23 cellular contexts compared by ENCODE assay signal in genomic region chr18:60975419-60975818, GRCh38.
DNase-seq lines count a peak whose midpoint lies in the region; FAIRE-seq and TF ChIP-seq lines count a peak whose summit lies in the region.
"Had no signal": no experiment of that assay in that cellular context is flagged by ENCODE, and none has a peak within 500 bp of the region (broad histone marks: within the 10 kb centered on the region; RNA-seq: fewer than 3 reads in every experiment).

No MANE protein-coding gene starts in this region.

- H3K4ac ChIP-seq in H9 (ENCODE audit: low read depth, low read length), result no peak overlapping the region
- H3K4ac ChIP-seq in mesendoderm (ENCODE audit: low read depth, low read length), result no peak overlapping the region

- H3K23ac ChIP-seq in H9 (ENCODE audit: insufficient read length, low read depth, low read length) (no peak overlapping the region), mesendoderm (ENCODE audit: low read length) (no peak overlapping the region)

- whole genome bisulfite sequencing in H9 (ENCODE audit: extremely low coverage, insufficient read length, low lambda C conversion rate), result no CpG with 5 or more reads among the region's 7 CpGs
- WGBS in endodermal cell (ENCODE audit: insufficient coverage in 1 of 2, insufficient read length in 1 of 2), 2 experiments, result 85% methylated on average over 4 of the region's 7 CpGs; no CpG with 5 or more reads in 1 of the 2 experiments
- no CpG with 5 or more reads among the region's 7 CpGs for WGBS in mesendoderm (ENCODE audit: extremely low coverage, insufficient coverage, low lambda C conversion rate)

- no peak overlapping the region for H2AFZ ChIP-seq in H9 (ENCODE audit: low read length)

- H2BK12ac ChIP-seq in H9 (ENCODE audit: insufficient read length, low read depth, low read length), result no peak overlapping the region

- no peak overlapping the region for H3T11ph ChIP-seq in H9 (ENCODE audit: low read length)

- no peak overlapping the region for H2BK15ac ChIP-seq in H9 (ENCODE audit: low read depth, low read length)
- H2BK15ac ChIP-seq in mesendoderm (replicated peaks; ENCODE audit: low read depth), result no peak overlapping the region

- TF ChIP-seq CTCF in H9 (conservative IDR thresholded peaks at IDR 0.05), result no peak
- TF ChIP-seq CTCF in endodermal cell (conservative IDR thresholded peaks at IDR 0.05), result no peak

- H3K4me3 ChIP-seq in endodermal cell (ENCODE audit: low read length), result no peak overlapping the region
- no peak overlapping the region for H3K4me3 ChIP-seq in mesendoderm (ENCODE audit: low read length)
- H3K4me3 ChIP-seq: BLaER1, GM12878 had no signal

- H3K27ac ChIP-seq in H9 (ENCODE audit: insufficient read length, low read depth, low read length) (no peak overlapping the region), endodermal cell (ENCODE audit: low read depth, low read length) (no peak overlapping the region), mesendoderm (ENCODE audit: low read depth, low read length) (no peak overlapping the region)
- H3K27ac ChIP-seq: BLaER1, RWPE1 had no signal

- H3K27me3 ChIP-seq in H9 (ENCODE audit: insufficient read depth, low read length) (no peaks in the 10 kb centered on the region), endodermal cell (ENCODE audit: control insufficient read depth, insufficient read depth, low read length, poor library complexity, severe bottlenecking) (no peaks in the 10 kb centered on the region), mesendoderm (ENCODE audit: insufficient read depth, low read length, poor library complexity) (no peaks in the 10 kb centered on the region)
- H3K27me3 ChIP-seq: BLaER1 had no signal

- DNase-seq in AG20443 (ENCODE audit: low spot score), result peak; percentile 29
- peak; percentile 35 for DNase-seq in H9
- peak; percentile 50 for DNase-seq in endodermal cell
- peak; percentile 11 for DNase-seq in mesendoderm
- no peak for DNase-seq in NCI-H2081 treated with DMSO at 0.1 percent for 48 hours (lab: John Stamatoyannopoulos, UW)
- DNase-seq in NCI-H1436 treated with DMSO at 0.1 percent for 48 hours (lab: John Stamatoyannopoulos, UW), result no peak
- DNase-seq in stimulated activated CD4-positive, alpha-beta T cell treated with anti-CD3 and anti-CD28 coated beads, Interleukin-15, amount 100 ng/mL, for 24 hours, result no peak
- DNase-seq in HTR-8/SVneo (ENCODE audit: insufficient read length, low spot score), result no peak
- DNase-seq: 8988T; CD4-positive, CD25-positive, alpha-beta regulatory T cell; DMS53; MV-4-11; NCI-H1105; NCI-H146; NCI-H1930; NCI-H446 treated with DMSO at 0.1 percent for 48 hours; NCI-H526; NCI-H82; SHP77 had no signal

- peaks cover 12 to 20% of the 10 kb centered on the region in 2 experiments for H3K4me1 Mint-ChIP-seq in H9
- no peaks in the 10 kb centered on the region for H3K4me1 Mint-ChIP-seq in endodermal cell
- H3K4me1 Mint-ChIP-seq: CD4-positive, CD25-positive, alpha-beta regulatory T cell; IgD-negative memory B cell had no signal

- no peak for FAIRE-seq in HTR-8/SVneo (lab: Jason Lieb, UNC)
- FAIRE-seq: GM12878 had no signal

- no peak overlapping the region for H3K4me3 Mint-ChIP-seq in H9
- no peak overlapping the region for H3K4me3 Mint-ChIP-seq in endodermal cell
- H3K4me3 Mint-ChIP-seq: CD4-positive, CD25-positive, alpha-beta regulatory T cell had no signal

- no peaks in the 10 kb centered on the region for H3K79me1 ChIP-seq in H9 (ENCODE audit: insufficient read depth, low read depth, low read length, poor library complexity, severe bottlenecking)
- no peaks in the 10 kb centered on the region for H3K79me1 ChIP-seq in mesendoderm (ENCODE audit: low read length)

- H4K20me1 ChIP-seq in H9 (ENCODE audit: control insufficient read depth, insufficient read depth, insufficient read length), result no peaks in the 10 kb centered on the region
- H4K20me1 ChIP-seq: BLaER1 had no signal

- no peak overlapping the region for H3K14ac ChIP-seq in H9 (ENCODE audit: insufficient read depth, low read length)

- peaks cover 3% of the 10 kb centered on the region; the same call in 1 of the 2 replicates for H3K27me3 Mint-ChIP-seq in H9 (ENCODE audit: low read depth)
- H3K27me3 Mint-ChIP-seq in endodermal cell (ENCODE audit: insufficient read depth), result no peaks in the 10 kb centered on the region
- H3K27me3 Mint-ChIP-seq: CD4-positive, CD25-positive, alpha-beta regulatory T cell; IgD-negative memory B cell had no signal

- H3K9ac ChIP-seq in H9 (ENCODE audit: extremely low read depth, insufficient read length, low read length) (no peak overlapping the region), endodermal cell (ENCODE audit: extremely low read depth, low read length, poor library complexity, severe bottlenecking) (no peak overlapping the region), mesendoderm (ENCODE audit: low read length) (no peak overlapping the region)
- H3K9ac ChIP-seq: BLaER1 had no signal

- H3K36me3 Mint-ChIP-seq in H9 (ENCODE audit: insufficient read depth in 1 of 3, low read depth in 3 of 3) (no peaks in the 10 kb centered on the region), endodermal cell (ENCODE audit: low read depth) (no peaks in the 10 kb centered on the region)
- H3K36me3 Mint-ChIP-seq: CD4-positive, CD25-positive, alpha-beta regulatory T cell had no signal

- H4K5ac ChIP-seq in H9 (ENCODE audit: insufficient read length, low read depth, low read length) (no peak overlapping the region), mesendoderm (ENCODE audit: low read length) (no peak overlapping the region)

- H3K56ac ChIP-seq in H9 (ENCODE audit: insufficient read length, low read depth, low read length) (no peak overlapping the region), mesendoderm (ENCODE audit: low read length) (no peak overlapping the region)

- H3K4me1 ChIP-seq in H9 (ENCODE audit: insufficient read depth, low read length) (no peaks in the 10 kb centered on the region; the same call in 1 of the 2 replicates), endodermal cell (ENCODE audit: control insufficient read depth, insufficient read depth, low read length) (no peaks in the 10 kb centered on the region), mesendoderm (ENCODE audit: control insufficient read depth, low read depth, low read length) (no peaks in the 10 kb centered on the region)
- H3K4me1 ChIP-seq: BLaER1 had no signal

- H3K79me2 ChIP-seq in H9 (ENCODE audit: insufficient read depth, low read length), result no peaks in the 10 kb centered on the region
- no peaks in the 10 kb centered on the region for H3K79me2 ChIP-seq in mesendoderm (ENCODE audit: control insufficient read depth, insufficient read depth, low read length)

- no peak overlapping the region for H2BK120ac ChIP-seq in H9 (ENCODE audit: low read depth, low read length, poor library complexity, severe bottlenecking)
- H2BK120ac ChIP-seq in mesendoderm (ENCODE audit: low read depth, low read length), result no peak overlapping the region

- H4K8ac ChIP-seq in H9 (replicated peaks; ENCODE audit: insufficient read length, low read depth, low read length) (no peak overlapping the region), mesendoderm (ENCODE audit: low read depth, low read length) (no peak overlapping the region)

- H3K18ac ChIP-seq in H9 (ENCODE audit: insufficient read length, low read depth, low read length), result no peak overlapping the region
- H3K18ac ChIP-seq in mesendoderm (ENCODE audit: low read length), result no peak overlapping the region

- H3K27ac Mint-ChIP-seq in H9, result peak overlapping the region in 1 of 3 experiments; percentile 40; a peak in 1 of 7 replicates
- no peak overlapping the region for H3K27ac Mint-ChIP-seq in endodermal cell
- H3K27ac Mint-ChIP-seq: CD4-positive, CD25-positive, alpha-beta regulatory T cell; IgD-negative memory B cell had no signal

- no peak overlapping the region for H4K91ac ChIP-seq in H9 (ENCODE audit: insufficient read length, low read depth, low read length)

- H3K4me2 ChIP-seq in H9 (ENCODE audit: insufficient read depth, insufficient read length, low read length) (no peak overlapping the region), mesendoderm (ENCODE audit: low read length) (no peak overlapping the region)
- H3K4me2 ChIP-seq: BLaER1 had no signal

- H2BK5ac ChIP-seq in H9 (ENCODE audit: insufficient read length, low read length) (no peak overlapping the region), mesendoderm (ENCODE audit: low read length) (no peak overlapping the region)

- H3K36me3 ChIP-seq in endodermal cell (ENCODE audit: control insufficient read depth, insufficient read depth, low read length) (no peaks in the 10 kb centered on the region), mesendoderm (ENCODE audit: control insufficient read depth, insufficient read depth, low read length) (no peaks in the 10 kb centered on the region)
- H3K36me3 ChIP-seq: BLaER1 had no signal

- no peak overlapping the region for H2BK20ac ChIP-seq in H9 (ENCODE audit: low read depth, low read length, poor library complexity, severe bottlenecking)

- H3K9me3 ChIP-seq in H9 (ENCODE audit: control insufficient read depth, low read depth, low read length) (no peaks in the 10 kb centered on the region), endodermal cell (ENCODE audit: control insufficient read depth, low read length) (no peaks in the 10 kb centered on the region)
- H3K9me3 ChIP-seq: BLaER1 had no signal

- H3K9me3 Mint-ChIP-seq in H9 (peaks cover 0 to 3% of the 10 kb centered on the region in 2 experiments; a peak in 1 of 5 replicates), endodermal cell (no peaks in the 10 kb centered on the region)

- no peak overlapping the region for H2AK5ac ChIP-seq in H9 (ENCODE audit: insufficient read length, low read length)
- no peak overlapping the region for H2AK5ac ChIP-seq in mesendoderm (ENCODE audit: low read length)

- H3K23me2 ChIP-seq in H9 (ENCODE audit: insufficient read length, low read depth, low read length, poor library complexity, severe bottlenecking), result no peaks in the 10 kb centered on the region

Comparison
In these comparisons a context has a peak if more than half of its experiments do, and no peak if none do; other contexts are left out.
1. DNase-seq: peak in AG20443 (single experiment), H9 (single experiment), endodermal cell (single experiment) and mesendoderm (single experiment); none in NCI-H2081 treated with DMSO at 0.1 percent for 48 hours (single experiment), NCI-H1436 treated with DMSO at 0.1 percent for 48 hours (single experiment), stimulated activated CD4-positive, alpha-beta T cell treated with anti-CD3 and anti-CD28 coated beads, Interleukin-15, amount 100 ng/mL, for 24 hours (single experiment) and HTR-8/SVneo (single experiment).